Comparison of ENCODE assay signal across 2 cellular contexts in the genomic region with DNA sequence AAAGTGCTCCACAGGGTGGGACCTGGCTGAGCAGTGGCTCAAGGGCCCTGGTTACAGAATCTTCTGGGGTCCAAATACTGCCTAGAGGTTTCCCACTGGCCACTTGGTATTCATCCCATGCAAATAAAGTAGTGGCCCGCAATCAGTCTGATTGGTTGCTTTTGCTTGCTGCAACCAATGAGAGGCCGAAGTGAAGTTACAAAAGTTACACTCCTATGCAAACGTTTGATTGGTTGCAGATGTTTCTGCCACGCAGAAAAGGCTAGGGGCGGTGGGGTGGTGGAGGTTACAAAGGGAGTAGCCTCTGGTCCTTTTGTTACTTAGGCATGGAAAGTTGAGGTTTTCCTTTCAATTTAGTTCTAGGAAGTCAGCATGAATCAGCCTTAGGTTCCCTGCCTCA.
TF ChIP-seq lines count a peak whose summit lies in the region.

No MANE protein-coding gene starts in this region.

TF ChIP-seq in SK-N-SH, 30 proteins besides CTCF, POLR2A, EP300 and RAD21:
- no peak for TF ChIP-seq MXI1 (IDR thresholded peaks at IDR 0.05; ENCODE audit: low read depth, low read length)
- TF ChIP-seq, protein P1, sequence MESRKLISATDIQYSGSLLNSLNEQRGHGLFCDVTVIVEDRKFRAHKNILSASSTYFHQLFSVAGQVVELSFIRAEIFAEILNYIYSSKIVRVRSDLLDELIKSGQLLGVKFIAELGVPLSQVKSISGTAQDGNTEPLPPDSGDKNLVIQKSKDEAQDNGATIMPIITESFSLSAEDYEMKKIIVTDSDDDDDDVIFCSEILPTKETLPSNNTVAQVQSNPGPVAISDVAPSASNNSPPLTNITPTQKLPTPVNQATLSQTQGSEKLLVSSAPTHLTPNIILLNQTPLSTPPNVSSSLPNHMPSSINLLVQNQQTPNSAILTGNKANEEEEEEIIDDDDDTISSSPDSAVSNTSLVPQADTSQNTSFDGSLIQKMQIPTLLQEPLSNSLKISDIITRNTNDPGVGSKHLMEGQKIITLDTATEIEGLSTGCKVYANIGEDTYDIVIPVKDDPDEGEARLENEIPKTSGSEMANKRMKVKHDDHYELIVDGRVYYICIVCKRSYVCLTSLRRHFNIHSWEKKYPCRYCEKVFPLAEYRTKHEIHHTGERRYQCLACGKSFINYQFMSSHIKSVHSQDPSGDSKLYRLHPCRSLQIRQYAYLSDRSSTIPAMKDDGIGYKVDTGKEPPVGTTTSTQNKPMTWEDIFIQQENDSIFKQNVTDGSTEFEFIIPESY (IDR thresholded peaks at IDR 0.05; ENCODE audit: borderline replicate concordance, low read depth), result no peak
- TF ChIP-seq RCOR1 (IDR thresholded peaks at IDR 0.05; ENCODE audit: low read length), result no peak
- TF ChIP-seq FOSL2 (IDR thresholded peaks at IDR 0.05; ENCODE audit: borderline replicate concordance, low read depth), result no peak
- TF ChIP-seq TEAD4 (IDR thresholded peaks at IDR 0.05; ENCODE audit: borderline replicate concordance, insufficient read depth), result no peak
- no peak for TF ChIP-seq NFIC (IDR thresholded peaks at IDR 0.05; ENCODE audit: borderline replicate concordance)
- TF ChIP-seq TAF1 (IDR thresholded peaks at IDR 0.05; ENCODE audit: borderline replicate concordance, low read depth, low read length), result no peak
- no peak for TF ChIP-seq CHD2 (IDR thresholded peaks at IDR 0.05; ENCODE audit: low read length, partially characterized antibody)
- TF ChIP-seq RXRA (IDR thresholded peaks at IDR 0.05; ENCODE audit: borderline replicate concordance, low read depth), result no peak

TF ChIP-seq in SK-N-SH treated with all-trans-retinoic acid at 6 μM for 48 hours, 23 proteins besides CTCF, POLR2A, EP300 and RAD21:
- TF ChIP-seq, protein P2, sequence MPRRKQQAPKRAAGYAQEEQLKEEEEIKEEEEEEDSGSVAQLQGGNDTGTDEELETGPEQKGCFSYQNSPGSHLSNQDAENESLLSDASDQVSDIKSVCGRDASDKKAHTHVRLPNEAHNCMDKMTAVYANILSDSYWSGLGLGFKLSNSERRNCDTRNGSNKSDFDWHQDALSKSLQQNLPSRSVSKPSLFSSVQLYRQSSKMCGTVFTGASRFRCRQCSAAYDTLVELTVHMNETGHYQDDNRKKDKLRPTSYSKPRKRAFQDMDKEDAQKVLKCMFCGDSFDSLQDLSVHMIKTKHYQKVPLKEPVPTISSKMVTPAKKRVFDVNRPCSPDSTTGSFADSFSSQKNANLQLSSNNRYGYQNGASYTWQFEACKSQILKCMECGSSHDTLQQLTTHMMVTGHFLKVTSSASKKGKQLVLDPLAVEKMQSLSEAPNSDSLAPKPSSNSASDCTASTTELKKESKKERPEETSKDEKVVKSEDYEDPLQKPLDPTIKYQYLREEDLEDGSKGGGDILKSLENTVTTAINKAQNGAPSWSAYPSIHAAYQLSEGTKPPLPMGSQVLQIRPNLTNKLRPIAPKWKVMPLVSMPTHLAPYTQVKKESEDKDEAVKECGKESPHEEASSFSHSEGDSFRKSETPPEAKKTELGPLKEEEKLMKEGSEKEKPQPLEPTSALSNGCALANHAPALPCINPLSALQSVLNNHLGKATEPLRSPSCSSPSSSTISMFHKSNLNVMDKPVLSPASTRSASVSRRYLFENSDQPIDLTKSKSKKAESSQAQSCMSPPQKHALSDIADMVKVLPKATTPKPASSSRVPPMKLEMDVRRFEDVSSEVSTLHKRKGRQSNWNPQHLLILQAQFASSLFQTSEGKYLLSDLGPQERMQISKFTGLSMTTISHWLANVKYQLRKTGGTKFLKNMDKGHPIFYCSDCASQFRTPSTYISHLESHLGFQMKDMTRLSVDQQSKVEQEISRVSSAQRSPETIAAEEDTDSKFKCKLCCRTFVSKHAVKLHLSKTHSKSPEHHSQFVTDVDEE (CRISPR knock-in tag; IDR thresholded peaks at IDR 0.05), result no peak
- no peak for TF ChIP-seq SNAI2 (CRISPR knock-in tag; IDR thresholded peaks at IDR 0.05)
- no peak for TF ChIP-seq ZC3H10 (CRISPR knock-in tag; IDR thresholded peaks at IDR 0.05)
- TF ChIP-seq ESRRG (CRISPR knock-in tag; IDR thresholded peaks at IDR 0.05), result no peak
- no peak for TF ChIP-seq OSR1 (CRISPR knock-in tag; IDR thresholded peaks at IDR 0.05)
- no peak for TF ChIP-seq TCF4 (CRISPR knock-in tag; IDR thresholded peaks at IDR 0.05; ENCODE audit: borderline replicate concordance)
- TF ChIP-seq PPARA (CRISPR knock-in tag; IDR thresholded peaks at IDR 0.05; ENCODE audit: borderline replicate concordance), result no peak
- TF ChIP-seq, protein P3, sequence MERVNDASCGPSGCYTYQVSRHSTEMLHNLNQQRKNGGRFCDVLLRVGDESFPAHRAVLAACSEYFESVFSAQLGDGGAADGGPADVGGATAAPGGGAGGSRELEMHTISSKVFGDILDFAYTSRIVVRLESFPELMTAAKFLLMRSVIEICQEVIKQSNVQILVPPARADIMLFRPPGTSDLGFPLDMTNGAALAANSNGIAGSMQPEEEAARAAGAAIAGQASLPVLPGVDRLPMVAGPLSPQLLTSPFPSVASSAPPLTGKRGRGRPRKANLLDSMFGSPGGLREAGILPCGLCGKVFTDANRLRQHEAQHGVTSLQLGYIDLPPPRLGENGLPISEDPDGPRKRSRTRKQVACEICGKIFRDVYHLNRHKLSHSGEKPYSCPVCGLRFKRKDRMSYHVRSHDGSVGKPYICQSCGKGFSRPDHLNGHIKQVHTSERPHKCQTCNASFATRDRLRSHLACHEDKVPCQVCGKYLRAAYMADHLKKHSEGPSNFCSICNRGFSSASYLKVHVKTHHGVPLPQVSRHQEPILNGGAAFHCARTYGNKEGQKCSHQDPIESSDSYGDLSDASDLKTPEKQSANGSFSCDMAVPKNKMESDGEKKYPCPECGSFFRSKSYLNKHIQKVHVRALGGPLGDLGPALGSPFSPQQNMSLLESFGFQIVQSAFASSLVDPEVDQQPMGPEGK (CRISPR knock-in tag; IDR thresholded peaks at IDR 0.05; ENCODE audit: borderline replicate concordance), result no peak
- TF ChIP-seq TOX (CRISPR knock-in tag; IDR thresholded peaks at IDR 0.05; ENCODE audit: borderline replicate concordance), result no peak
- no peak for TF ChIP-seq ZFP3 (CRISPR knock-in tag; IDR thresholded peaks at IDR 0.05)
- no peak for TF ChIP-seq ARNTL (CRISPR knock-in tag; IDR thresholded peaks at IDR 0.05; ENCODE audit: borderline replicate concordance, low read depth)
- TF ChIP-seq, protein P4, sequence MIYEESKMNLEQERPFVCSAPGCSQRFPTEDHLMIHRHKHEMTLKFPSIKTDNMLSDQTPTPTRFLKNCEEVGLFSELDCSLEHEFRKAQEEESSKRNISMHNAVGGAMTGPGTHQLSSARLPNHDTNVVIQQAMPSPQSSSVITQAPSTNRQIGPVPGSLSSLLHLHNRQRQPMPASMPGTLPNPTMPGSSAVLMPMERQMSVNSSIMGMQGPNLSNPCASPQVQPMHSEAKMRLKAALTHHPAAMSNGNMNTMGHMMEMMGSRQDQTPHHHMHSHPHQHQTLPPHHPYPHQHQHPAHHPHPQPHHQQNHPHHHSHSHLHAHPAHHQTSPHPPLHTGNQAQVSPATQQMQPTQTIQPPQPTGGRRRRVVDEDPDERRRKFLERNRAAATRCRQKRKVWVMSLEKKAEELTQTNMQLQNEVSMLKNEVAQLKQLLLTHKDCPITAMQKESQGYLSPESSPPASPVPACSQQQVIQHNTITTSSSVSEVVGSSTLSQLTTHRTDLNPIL (CRISPR knock-in tag; IDR thresholded peaks at IDR 0.05; ENCODE audit: low read depth), result no peak
- no peak for TF ChIP-seq CSDC2 (CRISPR knock-in tag; IDR thresholded peaks at IDR 0.05)
- TF ChIP-seq, protein P5, sequence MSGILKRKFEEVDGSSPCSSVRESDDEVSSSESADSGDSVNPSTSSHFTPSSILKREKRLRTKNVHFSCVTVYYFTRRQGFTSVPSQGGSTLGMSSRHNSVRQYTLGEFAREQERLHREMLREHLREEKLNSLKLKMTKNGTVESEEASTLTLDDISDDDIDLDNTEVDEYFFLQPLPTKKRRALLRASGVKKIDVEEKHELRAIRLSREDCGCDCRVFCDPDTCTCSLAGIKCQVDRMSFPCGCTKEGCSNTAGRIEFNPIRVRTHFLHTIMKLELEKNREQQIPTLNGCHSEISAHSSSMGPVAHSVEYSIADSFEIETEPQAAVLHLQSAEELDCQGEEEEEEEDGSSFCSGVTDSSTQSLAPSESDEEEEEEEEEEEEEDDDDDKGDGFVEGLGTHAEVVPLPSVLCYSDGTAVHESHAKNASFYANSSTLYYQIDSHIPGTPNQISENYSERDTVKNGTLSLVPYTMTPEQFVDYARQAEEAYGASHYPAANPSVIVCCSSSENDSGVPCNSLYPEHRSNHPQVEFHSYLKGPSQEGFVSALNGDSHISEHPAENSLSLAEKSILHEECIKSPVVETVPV (CRISPR knock-in tag; IDR thresholded peaks at IDR 0.05), result no peak
- no peak for TF ChIP-seq ZFP30 (CRISPR knock-in tag; IDR thresholded peaks at IDR 0.05)
- TF ChIP-seq, protein P6, sequence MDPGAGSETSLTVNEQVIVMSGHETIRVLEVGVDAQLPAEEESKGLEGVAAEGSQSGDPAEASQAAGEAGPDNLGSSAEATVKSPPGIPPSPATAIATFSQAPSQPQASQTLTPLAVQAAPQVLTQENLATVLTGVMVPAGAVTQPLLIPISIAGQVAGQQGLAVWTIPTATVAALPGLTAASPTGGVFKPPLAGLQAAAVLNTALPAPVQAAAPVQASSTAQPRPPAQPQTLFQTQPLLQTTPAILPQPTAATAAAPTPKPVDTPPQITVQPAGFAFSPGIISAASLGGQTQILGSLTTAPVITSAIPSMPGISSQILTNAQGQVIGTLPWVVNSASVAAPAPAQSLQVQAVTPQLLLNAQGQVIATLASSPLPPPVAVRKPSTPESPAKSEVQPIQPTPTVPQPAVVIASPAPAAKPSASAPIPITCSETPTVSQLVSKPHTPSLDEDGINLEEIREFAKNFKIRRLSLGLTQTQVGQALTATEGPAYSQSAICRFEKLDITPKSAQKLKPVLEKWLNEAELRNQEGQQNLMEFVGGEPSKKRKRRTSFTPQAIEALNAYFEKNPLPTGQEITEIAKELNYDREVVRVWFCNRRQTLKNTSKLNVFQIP (CRISPR knock-in tag; IDR thresholded peaks at IDR 0.05; ENCODE audit: borderline replicate concordance, low read depth), result no peak
- TF ChIP-seq ZNF70 (CRISPR knock-in tag; IDR thresholded peaks at IDR 0.05), result no peak
- no peak for TF ChIP-seq RARB (CRISPR knock-in tag; IDR thresholded peaks at IDR 0.05)
- TF ChIP-seq GLIS3 (CRISPR knock-in tag; IDR thresholded peaks at IDR 0.05), result no peak
TF ChIP-seq in SK-N-SH treated with all-trans-retinoic acid at 6 μM for 48 hours: peak in this region for 0.
